8 cellular contexts compared by ENCODE assay signal in the genomic region with DNA sequence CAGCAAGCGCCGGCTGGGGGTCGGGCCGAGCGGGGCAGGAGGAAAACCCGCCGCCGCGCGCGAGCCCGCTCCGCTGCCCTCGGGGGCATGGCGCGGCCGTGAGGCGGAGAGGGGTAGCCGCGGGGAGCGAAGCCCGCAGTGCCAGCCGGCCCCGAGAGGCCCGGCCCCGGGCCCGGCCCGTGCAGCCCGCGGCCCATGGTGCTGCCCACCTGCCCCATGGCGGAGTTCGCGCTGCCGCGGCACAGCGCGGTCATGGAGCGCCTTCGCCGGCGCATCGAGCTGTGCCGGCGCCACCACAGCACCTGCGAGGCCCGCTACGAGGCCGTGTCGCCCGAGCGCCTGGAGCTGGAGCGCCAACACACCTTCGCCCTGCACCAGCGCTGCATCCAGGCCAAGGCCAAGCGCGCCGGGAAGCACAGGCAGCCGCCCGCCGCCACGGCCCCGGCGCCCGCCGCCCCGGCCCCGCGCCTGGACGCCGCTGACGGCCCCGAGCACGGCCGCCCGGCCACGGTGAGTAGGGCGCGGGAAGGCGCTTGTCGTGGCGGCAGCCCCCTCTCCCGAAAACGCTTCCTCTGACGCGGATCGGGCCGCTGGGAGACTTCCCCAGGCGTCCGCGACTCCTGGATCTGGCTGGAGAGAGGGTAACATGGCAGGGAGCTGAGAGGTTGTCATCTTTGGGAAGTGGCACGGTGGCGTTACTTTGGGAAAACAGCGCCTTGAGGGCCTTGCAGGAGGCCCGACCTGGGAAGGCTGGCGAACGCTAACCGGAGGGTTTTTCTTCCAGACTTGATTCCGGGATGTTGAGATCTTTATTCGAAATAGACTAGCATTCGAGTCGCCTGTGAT. TPM values are rescaled to one million over a fixed set of nuclear protein-coding genes. Genes with fewer than 3 reads are reported as not detected.
DNase-seq lines count a peak whose midpoint lies in the region; ATAC-seq and TF ChIP-seq lines count a peak whose summit lies in the region.

No MANE protein-coding gene starts in this region.

- TF ChIP-seq CTCF in astrocyte of the spinal cord (IDR thresholded peaks at IDR 0.05; ENCODE audit: low read depth, low read length) (no peak), gastrocnemius medialis (IDR thresholded peaks at IDR 0.05 in 4 of 5, conservative IDR thresholded peaks at IDR 0.05 in 1 of 5) (no peak)

- H3K36me3 ChIP-seq in BLaER1 treated with 17β-estradiol and CSF1 and Interleukin-3, amounts not matched to agents 10 nM and 100 nM = peaks cover 39 to 76% (median 56%) of the 10 kb centered on the region in 11 experiments
- H3K36me3 ChIP-seq in SJCRH30 (peaks cover 36% of the 10 kb centered on the region), iPS-18a (ENCODE audit: control insufficient read depth, low read depth, low read length) (peaks cover 34% of the 10 kb centered on the region), gastrocnemius medialis (peaks cover 0 to 25% of the 10 kb centered on the region in 2 donors)

- H3K9me3 ChIP-seq in BLaER1 treated with 17β-estradiol and CSF1 and Interleukin-3, amounts not matched to agents 10 nM and 100 nM (replicated peaks in 1 of 11) = no peaks in the 10 kb centered on the region
- H3K9me3 ChIP-seq in SJCRH30 (replicated peaks) (no peaks in the 10 kb centered on the region), iPS-18a (ENCODE audit: control insufficient read depth, low read depth, low read length) (no peaks in the 10 kb centered on the region), gastrocnemius medialis (no peaks in the 10 kb centered on the region)

- ATAC-seq in GM18873 (IDR thresholded peaks at IDR 0.05; ENCODE audit: low FRiP score, unreplicated experiment) (peak; percentile 7), HG03135 (IDR thresholded peaks at IDR 0.05; ENCODE audit: unreplicated experiment) (peak; percentile 30), gastrocnemius medialis (peak; percentile 55 to 66)

- DNase-seq in SJCRH30 (peak; percentile 51 to 59), astrocyte of the spinal cord (ENCODE audit: low read depth, low spot score) (peak; percentile 43), gastrocnemius medialis (peak; percentile 16 to 30), AML-193 (lab: John Stamatoyannopoulos, UW) (no peak)

- H3K4me3 ChIP-seq in BLaER1 treated with 17β-estradiol and CSF1 and Interleukin-3, amounts not matched to agents 10 nM and 100 nM = peak overlapping the region; percentile 79 to 98 (median 92)
- peak overlapping the region; percentile 76 for H3K4me3 ChIP-seq in SJCRH30
- peak overlapping the region; percentile 66 for H3K4me3 ChIP-seq in astrocyte of the spinal cord (ENCODE audit: low read depth, low read length)
- H3K4me3 ChIP-seq in iPS-18a (ENCODE audit: low read length) = peak overlapping the region; percentile 99
- H3K4me3 ChIP-seq in gastrocnemius medialis = peak overlapping the region; percentile 59 to 86 (median 72)

- peaks cover 35 to 77% (median 43%) of the 10 kb centered on the region in 10 experiments for H3K4me1 ChIP-seq in BLaER1 treated with 17β-estradiol and CSF1 and Interleukin-3, amounts not matched to agents 10 nM and 100 nM
- H3K4me1 ChIP-seq in SJCRH30 (peaks cover 6% of the 10 kb centered on the region; the same call in 1 of the 2 replicates), iPS-18a (ENCODE audit: control insufficient read depth, low read depth, low read length) (peaks cover 10% of the 10 kb centered on the region), gastrocnemius medialis (peaks cover 40 to 43% of the 10 kb centered on the region in 2 donors)

- H3K9ac ChIP-seq in BLaER1 treated with 17β-estradiol and CSF1 and Interleukin-3, amounts not matched to agents 10 nM and 100 nM = peak overlapping the region; percentile 96 to 99 (median 98)
- H3K9ac ChIP-seq in iPS-18a (ENCODE audit: low read length) = peak overlapping the region; percentile 84

- H3K4me2 ChIP-seq in BLaER1 treated with 17β-estradiol and CSF1 and Interleukin-3, amounts not matched to agents 10 nM and 100 nM = peak overlapping the region; percentile 71 to 95 (median 89)

- peaks cover 48 to 65% (median 52%) of the 10 kb centered on the region in 11 experiments; a peak in 21 of 22 replicates for H4K20me1 ChIP-seq in BLaER1 treated with 17β-estradiol and CSF1 and Interleukin-3, amounts not matched to agents 10 nM and 100 nM

- no peak for TF ChIP-seq POLR2A in gastrocnemius medialis (IDR thresholded peaks at IDR 0.05)

- H3K27ac ChIP-seq in BLaER1 treated with 17β-estradiol and CSF1 and Interleukin-3, amounts not matched to agents 10 nM and 100 nM = peak overlapping the region; percentile 93 to 99 (median 97)
- H3K27ac ChIP-seq in SJCRH30 (peak overlapping the region; percentile 47; the same call in 1 of the 2 replicates), iPS-18a (ENCODE audit: low read length) (peak overlapping the region; percentile 64), gastrocnemius medialis (peak overlapping the region; percentile 79 to 97 (median 92))

- in situ Hi-C loops in astrocyte of the spinal cord (cut with HindIII; ENCODE audit: low sequenced_read_pairs) = no loop called here
- in situ Hi-C loops in gastrocnemius medialis (cut with MboI; ENCODE audit: low sequenced_read_pairs in 4 of 4) = no loop called here

- intact Hi-C loops in gastrocnemius medialis (cut with DNase I; ENCODE audit: low total_unique reads) = loop anchor here (1.0 to 5.0 kb wide), 6 partner anchors 30 to 1509 kb away; a partner anchor contains a TSS

- H3K27me3 ChIP-seq in BLaER1 treated with 17β-estradiol and CSF1 and Interleukin-3, amounts not matched to agents 10 nM and 100 nM = no peaks in the 10 kb centered on the region
- H3K27me3 ChIP-seq in SJCRH30 (no peaks in the 10 kb centered on the region), iPS-18a (ENCODE audit: control insufficient read depth, insufficient read depth, low read length) (no peaks in the 10 kb centered on the region), gastrocnemius medialis (no peaks in the 10 kb centered on the region)

RNA-seq across cellular contexts. Expression of a gene that starts 0.5 kb away (rescaled TPM):
- 25.0 and 25.1 TPM in 2 replicates for total RNA-seq in SJCRH30 (2014; rRNA removed; shearing (Covaris generic))
- 10 to 100 TPM; 14.4 to 16.3 (median 15.1) TPM for total RNA-seq in gastrocnemius medialis

RNA-seq across cellular contexts. Expression of a gene that starts 34.4 kb away (rescaled TPM):
- total RNA-seq in SJCRH30 (2014; rRNA removed; shearing (Covaris generic)) = 453 and 506 TPM in 2 replicates
- total RNA-seq in gastrocnemius medialis = 100 to 1,000 TPM; 141 to 306 (median 275) TPM

RNA-seq across cellular contexts. Expression of a gene that starts 52.3 kb away (rescaled TPM):
- total RNA-seq in SJCRH30 (2014; rRNA removed; shearing (Covaris generic)) = not detected in 2 replicates
- total RNA-seq in gastrocnemius medialis = not detected

Comparison
In these comparisons a context has a peak if more than half of its experiments do, and no peak if none do; other contexts are left out.
1. H3K27ac ChIP-seq: peak in every context shown above with its lines; median percentile 97 in BLaER1 treated with 17β-estradiol and CSF1 and Interleukin-3, amounts not matched to agents 10 nM and 100 nM; 92 in gastrocnemius medialis; 64 in iPS-18a; 47 in SJCRH30.
2. ATAC-seq: peak in every context shown above with its lines; median percentile 60 in gastrocnemius medialis; 30 in HG03135; 7 in GM18873.
3. DNase-seq: peak in SJCRH30 (2 of 2), astrocyte of the spinal cord (single experiment) and gastrocnemius medialis (2 of 2); none in AML-193 (0 of 2).
4. Peak in every context shown above with its lines, with median percentiles within 50 percentile points of each other: H3K4me3 ChIP-seq.